16 cellular contexts compared by ENCODE assay signal in the genomic region with DNA sequence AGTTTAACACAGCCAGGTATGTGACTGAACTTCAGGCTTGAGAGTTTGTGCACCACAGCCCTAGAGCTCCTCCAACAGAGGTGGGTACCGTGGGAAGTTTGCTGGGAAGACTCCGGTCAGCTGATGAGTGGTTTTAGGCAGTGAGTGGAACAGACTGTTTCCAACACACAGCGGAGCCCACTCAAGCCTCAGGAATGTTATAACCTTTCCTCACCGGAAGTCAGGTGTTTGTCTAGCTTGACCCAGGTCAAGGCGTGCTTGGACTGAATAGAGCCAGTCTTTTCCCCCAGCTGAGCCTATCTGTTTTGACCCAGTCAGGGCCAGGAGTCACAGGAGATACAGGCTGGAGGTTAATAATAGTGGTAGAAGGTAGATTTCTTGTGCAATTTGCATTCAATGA.
A peak's percentile ranks its signal among the peaks of the same experiment; 100 is the strongest.
DNase-seq lines count a peak whose midpoint lies in the region; ATAC-seq and TF ChIP-seq lines count a peak whose summit lies in the region.
"Had no signal": no experiment of that assay in that cellular context is flagged by ENCODE, and none has a peak within 500 bp of the region (broad histone marks: within the 10 kb centered on the region; RNA-seq: fewer than 3 reads in every experiment).

No MANE protein-coding gene starts in this region.

- POLR2A ChIA-PET in PC-3 (lab: Charles Lee; ENCODE audit: unreplicated experiment): interaction anchor here (0.6 kb wide), 1 partner anchor 20 kb away, joined by 4 read pairs; no protein-coding TSS in a partner anchor

- intact Hi-C loops in PC-3 (cut with micrococcal nuclease) (no loop called here), mucosa of descending colon (cut with DNase I, micrococcal nuclease) (no loop called here), tibial artery (cut with DNase I; ENCODE audit: low total_unique reads) (no loop called here), adrenal gland (cut with DNase I) (no loop called here)

- no peak overlapping the region for H2AFZ ChIP-seq in PC-3 (ENCODE audit: low read length)

- CTCF ChIA-PET in PC-3 (lab: Charles Lee): no interaction called here

- TF ChIP-seq CTCF in PC-3 (conservative IDR thresholded peaks at IDR 0.05; ENCODE audit: low read depth, low read length) (no peak), mucosa of descending colon (IDR thresholded peaks at IDR 0.05) (no peak), tibial artery (IDR thresholded peaks at IDR 0.05) (no peak), adrenal gland (IDR thresholded peaks at IDR 0.05) (no peak), GM13977 (IDR thresholded peaks at IDR 0.05; ENCODE audit: extremely low read depth, insufficient read depth, missing control alignments) (no peak)

- H3K9me3 ChIP-seq in PC-3 (ENCODE audit: low read length) (no peaks in the 10 kb centered on the region), mucosa of descending colon (no peaks in the 10 kb centered on the region), tibial artery (no peaks in the 10 kb centered on the region), adrenal gland (replicated peaks in 1 of 3) (no peaks in the 10 kb centered on the region)
- H3K9me3 ChIP-seq: heart right ventricle, sigmoid colon, suprapubic skin had no signal

- no peaks in the 10 kb centered on the region for H4K20me1 ChIP-seq in PC-3 (ENCODE audit: low read length)

- H3K79me2 ChIP-seq in PC-3 (ENCODE audit: low read length): no peaks in the 10 kb centered on the region

- H3K4me1 ChIP-seq in PC-3 (ENCODE audit: insufficient read depth, low read length) (no peaks in the 10 kb centered on the region; the same call in 1 of the 2 replicates), mucosa of descending colon (ENCODE audit: low read depth) (peaks cover 4% of the 10 kb centered on the region), tibial artery (no peaks in the 10 kb centered on the region), adrenal gland (replicated peaks in 1 of 2) (peaks cover 15 to 18% of the 10 kb centered on the region in 2 donors)
- H3K4me1 ChIP-seq: heart right ventricle, sigmoid colon, suprapubic skin had no signal

- H3K4me3 ChIP-seq in PC-3 (ENCODE audit: low read length) (no peak overlapping the region), mucosa of descending colon (no peak overlapping the region), tibial artery (no peak overlapping the region), adrenal gland (no peak overlapping the region)
- H3K4me3 ChIP-seq: heart right ventricle, sigmoid colon, suprapubic skin had no signal

- 61 to 87% (median 75%) methylated on average over 2 to 5 of the region's 5 CpGs for WGBS in adrenal gland, 4 donors

- no peaks in the 10 kb centered on the region for H3K36me3 ChIP-seq in PC-3 (ENCODE audit: low read depth, low read length)
- no peaks in the 10 kb centered on the region for H3K36me3 ChIP-seq in mucosa of descending colon (ENCODE audit: low read depth)
- H3K36me3 ChIP-seq in tibial artery: no peaks in the 10 kb centered on the region
- no peaks in the 10 kb centered on the region for H3K36me3 ChIP-seq in adrenal gland (replicated peaks in 1 of 2)
- H3K36me3 ChIP-seq: heart right ventricle, sigmoid colon, suprapubic skin had no signal

- DNase-seq in ACHN: peak; percentile 65
- DNase-seq in PC-3: peak; percentile 58
- peak; percentile 78 for DNase-seq in epithelial cell of prostate (ENCODE audit: low read depth, low spot score)
- DNase-seq in mucosa of descending colon: no peak
- DNase-seq in stimulated activated CD4-positive, alpha-beta T cell treated with anti-CD3 and anti-CD28 coated beads, Interleukin-4, amount 100 ng/mL, for 24 hours: no peak
- no peak for DNase-seq in tibial artery
- no peak for DNase-seq in adrenal gland
- no peak for DNase-seq in GM13977 (ENCODE audit: low spot score)
- DNase-seq: H7; heart right ventricle; natural killer cell; NCI-H1048; RPMI8226; sigmoid colon; stimulated activated CD4-positive, alpha-beta T cell treated with anti-CD3 and anti-CD28 coated beads, Interleukin-2, amount 100 ng/mL, for 24 hours had no signal

- no peaks in the 10 kb centered on the region for H3K9me2 ChIP-seq in PC-3 (replicated peaks; ENCODE audit: low read length)

- no peak overlapping the region for H3K9ac ChIP-seq in PC-3 (ENCODE audit: low read length)

- in situ Hi-C loops in ACHN (cut with HindIII; ENCODE audit: low pct_ligation_motif_present, low pct_unique_long_range_greater_than_20kb, low sequenced_read_pairs): no loop called here
- in situ Hi-C loops in GM13977 (cut with MboI; ENCODE audit: low pct_unique_long_range_greater_than_20kb, low sequenced_read_pairs, unreplicated experiment): no loop called here

- H3F3A ChIP-seq in PC-3 (ENCODE audit: low read length, unreplicated experiment): no peaks in the 10 kb centered on the region

- H3K27me3 ChIP-seq in PC-3 (ENCODE audit: low read length) (0 out of 2 replicates have a peak, but pooled peaks cover 4% of the 10 kb centered on the region), tibial artery (peaks cover 0 to 8% of the 10 kb centered on the region in 2 donors), adrenal gland (no peaks in the 10 kb centered on the region)
- H3K27me3 ChIP-seq: suprapubic skin had no signal

- ATAC-seq in PC-3 (peak; percentile 15; the same call in 1 of the 2 replicates), mucosa of descending colon (peak; percentile 9)
- ATAC-seq: heart right ventricle, natural killer cell had no signal

- H3K27ac ChIP-seq in PC-3 (ENCODE audit: low read length) (no peak overlapping the region), epithelial cell of prostate (peak overlapping the region; percentile 63), tibial artery (no peak overlapping the region), adrenal gland (no peak overlapping the region)
- H3K27ac ChIP-seq: heart right ventricle, sigmoid colon, suprapubic skin had no signal

- BruUV-seq in PC-3 (replicated peaks; lab: Mats Ljungman, UMichigan): no TSS peak

- TF ChIP-seq POLR2A in adrenal gland (IDR thresholded peaks at IDR 0.05): no peak

- H3K4me2 ChIP-seq in PC-3 (ENCODE audit: low read length): no peak overlapping the region

Comparison
In these comparisons a context has a peak if more than half of its experiments do, and no peak if none do; other contexts are left out.
1. DNase-seq: peak in ACHN (single experiment), PC-3 (single experiment) and epithelial cell of prostate (single experiment); none in mucosa of descending colon (0 of 3), stimulated activated CD4-positive, alpha-beta T cell treated with anti-CD3 and anti-CD28 coated beads, Interleukin-4, amount 100 ng/mL, for 24 hours (single experiment), tibial artery (0 of 2), adrenal gland (0 of 7) and GM13977 (single experiment).